In the genomic region with DNA sequence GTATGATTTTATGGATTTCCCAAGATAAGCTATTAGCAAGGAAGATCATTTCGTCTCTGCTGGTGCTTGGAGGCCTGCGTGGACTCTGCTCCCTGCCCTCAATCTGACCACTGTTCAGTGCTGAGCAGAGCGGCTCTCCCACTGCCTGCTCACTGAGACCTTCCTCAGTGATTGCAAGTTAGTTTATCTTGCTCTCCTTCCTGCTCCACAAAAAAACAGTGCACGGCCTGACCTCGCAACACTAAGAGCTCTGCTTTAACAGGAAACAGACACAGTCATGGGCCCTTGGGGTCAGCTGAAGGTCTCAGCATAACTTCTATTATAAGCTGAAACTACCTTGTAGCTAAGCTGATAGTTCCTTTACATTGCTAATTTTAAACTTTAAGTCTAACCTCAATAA, we compare ENCODE assay signal across 15 cellular contexts. TPM values are rescaled to one million over a fixed set of nuclear protein-coding genes. Genes with fewer than 3 reads are reported as not detected.
A peak's percentile ranks its signal among the peaks of the same experiment; 100 is the strongest.
DNase-seq lines count a peak whose midpoint lies in the region; ATAC-seq, FAIRE-seq and TF ChIP-seq lines count a peak whose summit lies in the region.
"Had no signal": no experiment of that assay in that cellular context is flagged by ENCODE, and none has a peak within 500 bp of the region (broad histone marks: within the 10 kb centered on the region; RNA-seq: fewer than 3 reads in every experiment).

No MANE protein-coding gene starts in this region.

- TF ChIP-seq CTCF in dorsolateral prefrontal cortex (IDR thresholded peaks at IDR 0.05 in 54 of 56, conservative IDR thresholded peaks at IDR 0.05 in 2 of 56; ENCODE audit: low read depth in 1 of 56, partially characterized antibody in 56 of 56) = no peak
- no peak for TF ChIP-seq CTCF in HepG2 (CRISPR knock-in tag; IDR thresholded peaks at IDR 0.05)
- no peak for TF ChIP-seq CTCF in upper lobe of right lung (IDR thresholded peaks at IDR 0.05)

- WGBS in HepG2 (ENCODE audit: low lambda C conversion rate) = 7% methylated on average over 5 of the region's 5 CpGs

- TF ChIP-seq EP300 in HepG2 (IDR thresholded peaks at IDR 0.05; ENCODE audit: low read depth in 2 of 2, low read length in 2 of 2) (no peak), HepG2 (CRISPR knock-in tag; IDR thresholded peaks at IDR 0.05; ENCODE audit: borderline replicate concordance) (no peak)

- H3K27me3 ChIP-seq in dorsolateral prefrontal cortex = no peaks in the 10 kb centered on the region
- H3K27me3 ChIP-seq in HepG2 (ENCODE audit: control insufficient read depth in 1 of 2, insufficient read depth in 2 of 2, low read length in 2 of 2) = no peaks in the 10 kb centered on the region
- no peaks in the 10 kb centered on the region for H3K27me3 ChIP-seq in upper lobe of right lung
- H3K27me3 ChIP-seq: suprapubic skin had no signal

- H3K9ac ChIP-seq in HepG2 (ENCODE audit: insufficient read depth, low read depth, low read length) = no peak overlapping the region

- H2AFZ ChIP-seq in HepG2 (ENCODE audit: low read length) = no peak overlapping the region

- no peak for TF ChIP-seq POLR2A in HepG2 (IDR thresholded peaks at IDR 0.05; ENCODE audit: insufficient read depth in 1 of 2, low read depth in 2 of 2, low read length in 2 of 2)

- POLR2A ChIA-PET in HepG2 (lab: Yijun Ruan, JAX) = interaction anchor here (0.7 to 0.9 kb wide), 2 partner anchors 40 to 41 kb away, joined by 3 read pairs; no protein-coding TSS in a partner anchor

- no peak for DNase-seq in Right ventricle myocardium inferior (ENCODE audit: missing footprints)
- no peak for DNase-seq in cardiac septum (ENCODE audit: low spot score)
- no peak for DNase-seq in dorsolateral prefrontal cortex
- DNase-seq in HepG2 (ENCODE audit: low spot score) = peak; percentile 67
- DNase-seq in upper lobe of right lung = no peak
- no peak for DNase-seq in H4 (ENCODE audit: low spot score)
- DNase-seq: activated CD4-positive, alpha-beta T cell treated with anti-CD3 and anti-CD28 coated beads for 48 hours; aorta; lower lobe of right lung; NCI-H510A; stimulated activated CD4-positive, alpha-beta T cell treated with anti-CD3 and anti-CD28 coated beads, Interleukin-12 subunit alpha, Interleukin-12 subunit beta, amount 100 ng/mL, for 4 hours had no signal

- FAIRE-seq in HepG2 (lab: Jason Lieb, UNC) = peak; percentile 94
- FAIRE-seq: A549 had no signal

- TF ChIP-seq RAD21 in HepG2 (CRISPR knock-in tag; IDR thresholded peaks at IDR 0.05) = no peak

- no peaks in the 10 kb centered on the region for H3K9me3 ChIP-seq in HepG2 (ENCODE audit: low read length)
- no peaks in the 10 kb centered on the region for H3K9me3 ChIP-seq in upper lobe of right lung
- H3K9me3 ChIP-seq: A549, lower lobe of right lung, suprapubic skin had no signal

- in situ Hi-C loops in HepG2 (cut with HindIII; ENCODE audit: extremely low pct_ligation_motif_present, low pct_unique_long_range_greater_than_20kb) = no loop called here

- peaks cover 24% of the 10 kb centered on the region for H3K4me1 ChIP-seq in HepG2 (ENCODE audit: insufficient read depth, low read length)
- H3K4me1 ChIP-seq in upper lobe of right lung = no peaks in the 10 kb centered on the region
- H3K4me1 ChIP-seq: A549, lower lobe of right lung, suprapubic skin had no signal

- H3K4me3 ChIP-seq in dorsolateral prefrontal cortex = no peak overlapping the region
- H3K4me3 ChIP-seq in HepG2 (replicated peaks in 1 of 3; ENCODE audit: insufficient read depth in 1 of 3, low read depth in 2 of 3, low read length in 3 of 3) = peak overlapping the region in 1 of 3 experiments; percentile 4; a peak in 1 of 6 replicates
- no peak overlapping the region for H3K4me3 ChIP-seq in upper lobe of right lung
- H3K4me3 ChIP-seq: A549, lower lobe of right lung, suprapubic skin had no signal

- H4K20me1 ChIP-seq in HepG2 (ENCODE audit: insufficient read depth, low read length) = no peaks in the 10 kb centered on the region

- H3K36me3 ChIP-seq in HepG2 (replicated peaks in 1 of 2; ENCODE audit: control insufficient read depth in 1 of 2, insufficient read depth in 2 of 2, low read length in 2 of 2) = peaks cover 3 to 11% of the 10 kb centered on the region in 2 experiments; a peak in 4 of 5 replicates
- H3K36me3 ChIP-seq in upper lobe of right lung = peaks cover 46% of the 10 kb centered on the region

- no TSS peak for BruUV-seq in HepG2 (replicated peaks; lab: Mats Ljungman, UMichigan)

- CTCF ChIA-PET in HepG2 (lab: Yijun Ruan, JAX; ENCODE audit: low intra/inter-chr PET ratio, low total read pairs) = no interaction called here

- peak; percentile 54 for ATAC-seq in Right ventricle myocardium inferior
- peak; percentile 100 for ATAC-seq in HepG2
- peak; percentile 46 for ATAC-seq in upper lobe of right lung
- ATAC-seq in HG03097 (IDR thresholded peaks at IDR 0.05; ENCODE audit: low FRiP score, unreplicated experiment) = no peak
- no peak for ATAC-seq in GM21526 (IDR thresholded peaks at IDR 0.05; ENCODE audit: low FRiP score, unreplicated experiment)
- ATAC-seq: A549, lower lobe of right lung had no signal

- intact Hi-C loops in Right ventricle myocardium inferior (cut with DNase I) = no loop called here
- intact Hi-C loops in cardiac septum (cut with DNase I) = no loop called here
- intact Hi-C loops in dorsolateral prefrontal cortex (cut with DNase I) = loop anchor here (5.0 kb wide), 1 partner anchor 69 kb away; no protein-coding TSS in a partner anchor
- intact Hi-C loops in HepG2 (cut with micrococcal nuclease; ENCODE audit: unreplicated experiment) = loop anchor here (2.0 to 5.0 kb wide), 2 partner anchors 70 to 196 kb away; a partner anchor contains a TSS
- intact Hi-C loops in upper lobe of right lung (cut with DNase I) = no loop called here

- peak overlapping the region; percentile 40 for H3K4me2 ChIP-seq in HepG2 (ENCODE audit: low read depth, low read length)
- H3K4me2 ChIP-seq: A549 had no signal

- H3K27ac ChIP-seq in dorsolateral prefrontal cortex = peak overlapping the region in 45 of 59 donors; percentile 3 to 79 (median 55)
- peak overlapping the region; percentile 57 for H3K27ac ChIP-seq in HepG2 (ENCODE audit: extremely low read length, insufficient read depth, low read length)
- H3K27ac ChIP-seq in upper lobe of right lung = no peak overlapping the region
- H3K27ac ChIP-seq: A549, lower lobe of right lung, suprapubic skin had no signal

- H3K79me2 ChIP-seq in HepG2 (ENCODE audit: insufficient read depth, low read length) = no peaks in the 10 kb centered on the region

TF ChIP-seq in HepG2, 621 proteins besides CTCF, POLR2A, EP300 and RAD21 (continues in another document):
- TF ChIP-seq, protein P1, sequence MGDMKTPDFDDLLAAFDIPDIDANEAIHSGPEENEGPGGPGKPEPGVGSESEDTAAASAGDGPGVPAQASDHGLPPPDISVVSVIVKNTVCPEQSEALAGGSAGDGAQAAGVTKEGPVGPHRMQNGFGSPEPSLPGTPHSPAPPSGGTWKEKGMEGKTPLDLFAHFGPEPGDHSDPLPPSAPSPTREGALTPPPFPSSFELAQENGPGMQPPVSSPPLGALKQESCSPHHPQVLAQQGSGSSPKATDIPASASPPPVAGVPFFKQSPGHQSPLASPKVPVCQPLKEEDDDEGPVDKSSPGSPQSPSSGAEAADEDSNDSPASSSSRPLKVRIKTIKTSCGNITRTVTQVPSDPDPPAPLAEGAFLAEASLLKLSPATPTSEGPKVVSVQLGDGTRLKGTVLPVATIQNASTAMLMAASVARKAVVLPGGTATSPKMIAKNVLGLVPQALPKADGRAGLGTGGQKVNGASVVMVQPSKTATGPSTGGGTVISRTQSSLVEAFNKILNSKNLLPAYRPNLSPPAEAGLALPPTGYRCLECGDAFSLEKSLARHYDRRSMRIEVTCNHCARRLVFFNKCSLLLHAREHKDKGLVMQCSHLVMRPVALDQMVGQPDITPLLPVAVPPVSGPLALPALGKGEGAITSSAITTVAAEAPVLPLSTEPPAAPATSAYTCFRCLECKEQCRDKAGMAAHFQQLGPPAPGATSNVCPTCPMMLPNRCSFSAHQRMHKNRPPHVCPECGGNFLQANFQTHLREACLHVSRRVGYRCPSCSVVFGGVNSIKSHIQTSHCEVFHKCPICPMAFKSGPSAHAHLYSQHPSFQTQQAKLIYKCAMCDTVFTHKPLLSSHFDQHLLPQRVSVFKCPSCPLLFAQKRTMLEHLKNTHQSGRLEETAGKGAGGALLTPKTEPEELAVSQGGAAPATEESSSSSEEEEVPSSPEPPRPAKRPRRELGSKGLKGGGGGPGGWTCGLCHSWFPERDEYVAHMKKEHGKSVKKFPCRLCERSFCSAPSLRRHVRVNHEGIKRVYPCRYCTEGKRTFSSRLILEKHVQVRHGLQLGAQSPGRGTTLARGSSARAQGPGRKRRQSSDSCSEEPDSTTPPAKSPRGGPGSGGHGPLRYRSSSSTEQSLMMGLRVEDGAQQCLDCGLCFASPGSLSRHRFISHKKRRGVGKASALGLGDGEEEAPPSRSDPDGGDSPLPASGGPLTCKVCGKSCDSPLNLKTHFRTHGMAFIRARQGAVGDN (CRISPR knock-in tag; IDR thresholded peaks at IDR 0.05) = peak; percentile 23; the same call in 1 of the 2 replicates

RNA-seq across cellular contexts. Expression of a gene that starts 53.1 kb away (rescaled TPM):
- total RNA-seq in Right ventricle myocardium inferior (1.9 TPM), cardiac septum (2.9 TPM), dorsolateral prefrontal cortex (10 to 100 TPM in 118 of 120 experiments, 1 to 10 TPM in 2; 9.9 to 30.2 (median 17.2) TPM), HepG2 (2016; rRNA removed; fragmentation: Illumina TruSeq; extraction: Trizol) (5.5 and 11.0 TPM in 2 replicates), upper lobe of right lung (4.1 TPM)
- 3.0 and 3.2 TPM in 2 replicates for total RNA-seq in HepG2 (2016; cell fraction: cytosol; rRNA removed; fragmentation: Illumina TruSeq; extraction: Trizol; ENCODE audit: low read depth)
- total RNA-seq in HepG2 (2016; cell fraction: insoluble cytoplasmic fraction; rRNA removed; fragmentation: Illumina TruSeq; extraction: Trizol) = 4.3 and 10.9 TPM in 2 replicates
- total RNA-seq in HepG2 (2016; cell fraction: membrane; rRNA removed; fragmentation: Illumina TruSeq; extraction: Trizol) = 3.0 and 4.4 TPM in 2 replicates
- 12.6 and 13.7 TPM in 2 replicates for total RNA-seq in HepG2 (2016; cell fraction: nucleus; rRNA removed; fragmentation: Illumina TruSeq; extraction: Trizol)
- 7.2 and 10.3 TPM in 2 replicates for polyA plus RNA-seq in HepG2 (2011; rRNA removed)
- 4.0 and 6.0 TPM in 2 replicates for polyA plus RNA-seq in HepG2 (2011; cell fraction: cytosol; rRNA removed)
- 61.8 and 73.7 TPM in 2 replicates for polyA plus RNA-seq in HepG2 (2011; cell fraction: nucleus; rRNA removed)
- 6.1 and 8.3 TPM in 2 replicates for polyA plus RNA-seq in HepG2 (2012)
- polyA plus RNA-seq in HepG2 (2016; cell fraction: cytosol; fragmentation: Illumina TruSeq; extraction: Trizol; ENCODE audit: low read depth) = 1.6 and 1.7 TPM in 2 replicates
- polyA plus RNA-seq in HepG2 (2016; cell fraction: insoluble cytoplasmic fraction; fragmentation: Illumina TruSeq; extraction: Trizol; ENCODE audit: low read depth) = 5.9 and 7.6 TPM in 2 replicates
- polyA plus RNA-seq in HepG2 (2016; cell fraction: membrane; fragmentation: Illumina TruSeq; extraction: Trizol; ENCODE audit: low read depth) = 2.1 and 2.3 TPM in 2 replicates
- polyA plus RNA-seq in HepG2 (2016; cell fraction: nucleus; fragmentation: Illumina TruSeq; extraction: Trizol; ENCODE audit: insufficient read depth, low read depth) = 42.6 and 45.2 TPM in 2 replicates
- 1.4 and 2.5 TPM in 2 replicates for polyA minus RNA-seq in HepG2 (2011; rRNA and poly(A)+ RNA removed; ENCODE audit: low replicate concordance)
- 0.99 and 2.6 TPM in 2 replicates for polyA minus RNA-seq in HepG2 (2011; cell fraction: cytosol; rRNA and poly(A)+ RNA removed)
- 10.0 and 13.9 TPM in 2 replicates for polyA minus RNA-seq in HepG2 (2011; cell fraction: nucleus; rRNA and poly(A)+ RNA removed)
- 3.0 and 7.7 TPM in 2 replicates for total RNA-seq in H4 (2014; rRNA removed; shearing (Covaris generic))

Comparison
In these comparisons a context has a peak if more than half of its experiments do, and no peak if none do; other contexts are left out.
1. ATAC-seq: peak in Right ventricle myocardium inferior (single experiment), HepG2 (single experiment) and upper lobe of right lung (single experiment); none in HG03097 (single experiment) and GM21526 (single experiment).
2. intact Hi-C loops: an anchor here in dorsolateral prefrontal cortex (5.0 kb wide) and HepG2 (2.0 to 5.0 kb wide); none called in Right ventricle myocardium inferior, cardiac septum and upper lobe of right lung.